Comparison of ENCODE assay signal across 23 cellular contexts in genomic region chr10:111103196-111103595, GRCh38. TPM values are rescaled to one million over a fixed set of nuclear protein-coding genes. Genes with fewer than 3 reads are reported as not detected.
"Had no signal": no experiment of that assay in that cellular context is flagged by ENCODE, and none has a peak within 500 bp of the region (broad histone marks: within the 10 kb centered on the region; RNA-seq: fewer than 3 reads in every experiment).

No MANE protein-coding gene starts in this region.

- DNase-seq: activated B cell treated with CpG ODN at 0.5 μM for 24 hours; activated CD4-positive, alpha-beta T cell treated with anti-CD3 and anti-CD28 coated beads for 1 hour; activated CD4-positive, alpha-beta T cell treated with anti-CD3 and anti-CD28 coated beads, Interleukin-2, amount 10 ng/mL, durations not matched to agents 24 days and 14 days; activated CD4-positive, alpha-beta T cell treated with anti-CD3 and anti-CD28 coated beads, Interleukin-2, amount 50 U/mL, for 48 hours; activated CD8-positive, alpha-beta memory T cell treated with anti-CD3 and anti-CD28 coated beads, Interleukin-2, amount 10 ng/mL, durations not matched to agents 7 days and 5 days; activated gamma-delta T cell; activated naive CD4-positive, alpha-beta T cell treated with anti-CD3 and anti-CD28 coated beads for 36 hours; activated T-cell treated with anti-CD3 and anti-CD28 coated beads, Interleukin-2, amount 50 U/mL, for 24 hours; amygdala; KG1; NCI-H1048; NCI-H146; NCI-H187 treated with DMSO at 0.1 percent for 48 hours; NCI-H2081 treated with DMSO at 0.1 percent for 48 hours; NCI-H524; PC-3; SHP77; T-cell; T-helper 2 cell; T1000 had no signal

- ATAC-seq: activated CD8-positive, alpha-beta memory T cell treated with anti-CD3 and anti-CD28 coated beads, Interleukin-2, amount 10 ng/mL, durations not matched to agents 7 days and 5 days; PC-3; T-cell had no signal

RNA-seq across cellular contexts. Expression of gene ADRA2A, which starts 26.4 kb away (rescaled TPM):
- total RNA-seq: activated B cell treated with CpG ODN at 0.5 μM for 24 hours; activated CD4-positive, alpha-beta T cell treated with anti-CD3 and anti-CD28 coated beads, Interleukin-2, amount 10 ng/mL, durations not matched to agents 24 days and 14 days; activated CD8-positive, alpha-beta memory T cell treated with anti-CD3 and anti-CD28 coated beads, Interleukin-2, amount 10 ng/mL, durations not matched to agents 7 days and 5 days; activated naive CD4-positive, alpha-beta T cell treated with anti-CD3 and anti-CD28 coated beads for 36 hours; activated T-helper 1 cell treated with anti-CD3 and anti-CD28 coated beads, Interleukin-12 subunit alpha, Interleukin-12 subunit beta, Interleukin-2, Interleukin-4 antibody, amounts not matched to agents 30 ng/mL and 10 ng/mL and 1 ng/mL, durations not matched to agents 14 hours and 24 hours and 36 hours; M059J; PC-3 had no signal
- polyA plus RNA-seq: IgD-negative memory B cell had no signal
